Comparison of ENCODE assay signal across 23 cellular contexts in the genomic region with DNA sequence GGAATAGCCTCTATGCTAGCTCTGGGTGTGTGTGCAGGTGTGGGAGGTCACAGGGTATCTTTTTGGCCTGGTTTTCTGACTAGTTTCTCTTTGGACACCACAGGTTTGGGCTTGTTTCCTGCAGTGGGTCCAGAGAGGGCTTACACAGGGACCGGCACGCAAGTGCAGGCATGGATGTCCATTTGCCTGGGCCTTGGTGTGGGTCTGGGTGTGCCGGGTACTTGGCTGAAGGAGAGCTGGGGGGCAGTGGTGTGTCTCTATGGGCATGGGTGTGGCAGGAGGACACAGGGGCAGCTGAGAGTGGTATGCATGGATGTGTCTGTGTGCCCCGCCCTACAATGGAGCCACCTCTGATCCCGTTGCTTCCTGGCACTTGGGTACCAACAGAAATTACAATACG. TPM values are rescaled to one million over a fixed set of nuclear protein-coding genes. Genes with fewer than 3 reads are reported as not detected.
"Had no signal": no experiment of that assay in that cellular context is flagged by ENCODE, and none has a peak within 500 bp of the region (broad histone marks: within the 10 kb centered on the region; RNA-seq: fewer than 3 reads in every experiment).

No MANE protein-coding gene starts in this region.

- H2AFZ ChIP-seq: neural progenitor cell had no signal

- H3K9ac ChIP-seq: neural progenitor cell had no signal

- H3K27me3 ChIP-seq: neural progenitor cell, ovary, right atrium auricular region, right lobe of liver, suprapubic skin, tibial artery, upper lobe of right lung had no signal

- H3K4me1 ChIP-seq: left ventricle myocardium inferior, neural progenitor cell, right lobe of liver, suprapubic skin, tibial artery, upper lobe of right lung had no signal

- H3K4me3 ChIP-seq: left ventricle myocardium inferior, lung, neural progenitor cell, ovary, right atrium auricular region, right lobe of liver, smooth muscle cell, suprapubic skin, thoracic aorta, tibial artery, upper lobe of right lung had no signal

- ATAC-seq: natural killer cell, right lobe of liver, upper lobe of right lung had no signal

- H3K9me3 ChIP-seq: left ventricle myocardium inferior, ovary, right atrium auricular region, right lobe of liver, suprapubic skin, thoracic aorta, tibial artery, upper lobe of right lung had no signal

- DNase-seq: hypothalamus; islet precursor cell; left ventricle myocardium inferior; mesendoderm; naive B cell; natural killer cell; nephron progenitor cell; ovary; stimulated activated CD4-positive, alpha-beta T cell treated with anti-CD3 and anti-CD28 coated beads, Interleukin-12 subunit alpha, Interleukin-12 subunit beta, amount 100 ng/mL, for 4 hours; stimulated activated CD4-positive, alpha-beta T cell treated with anti-CD3 and anti-CD28 coated beads, Interleukin-15, amount 100 ng/mL, for 24 hours; stimulated activated CD4-positive, alpha-beta T cell treated with anti-CD3 and anti-CD28 coated beads, Interleukin-2, amount 100 ng/mL, for 24 hours; stimulated activated CD4-positive, alpha-beta T cell treated with anti-CD3 and anti-CD28 coated beads, Interleukin-4, amount 100 ng/mL, for 1 hour; stimulated activated naive CD4-positive, alpha-beta T cell; tibial artery; trophoblast cell; upper lobe of right lung had no signal

- H3K27ac ChIP-seq: left ventricle myocardium inferior, neural progenitor cell, ovary, right atrium auricular region, right lobe of liver, suprapubic skin, thoracic aorta, tibial artery, upper lobe of right lung had no signal

- H3K36me3 ChIP-seq: left ventricle myocardium inferior, neural progenitor cell, ovary, right atrium auricular region, right lobe of liver, suprapubic skin, thoracic aorta, tibial artery, upper lobe of right lung had no signal

- H3K4me2 ChIP-seq: neural progenitor cell, smooth muscle cell had no signal

RNA-seq across cellular contexts. Expression of a gene that starts 7.5 kb away (rescaled TPM):
- total RNA-seq: smooth muscle cell had no signal
- polyA plus RNA-seq: smooth muscle cell had no signal
